ENCODE assay signal across 17 cellular contexts in the genomic region with DNA sequence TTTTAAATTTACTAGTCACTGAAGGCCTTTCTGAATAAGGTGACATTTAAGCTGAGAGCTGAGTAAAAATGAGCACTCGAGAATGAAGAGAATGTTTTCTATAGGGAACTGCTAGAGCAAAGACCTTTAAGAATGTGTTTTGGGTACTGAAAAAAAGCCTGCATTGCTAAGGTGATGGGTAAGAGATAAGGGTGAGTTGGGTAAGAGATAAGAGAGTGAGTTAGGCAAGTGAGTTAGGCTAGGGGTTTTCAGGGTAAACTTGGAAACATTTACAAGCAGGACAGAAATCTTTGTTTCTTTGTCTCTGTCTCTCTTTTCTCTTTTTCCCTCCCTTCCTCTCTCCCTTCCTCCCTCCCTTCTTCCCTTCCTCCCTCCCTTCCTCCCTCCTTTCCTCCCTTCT. TPM values are rescaled to one million over a fixed set of nuclear protein-coding genes. Genes with fewer than 3 reads are reported as not detected.
DNase-seq lines count a peak whose midpoint lies in the region; ATAC-seq, FAIRE-seq and TF ChIP-seq lines count a peak whose summit lies in the region.
"Had no signal": no experiment of that assay in that cellular context is flagged by ENCODE, and none has a peak within 500 bp of the region (broad histone marks: within the 10 kb centered on the region; RNA-seq: fewer than 3 reads in every experiment).

No MANE protein-coding gene starts in this region.

- intact Hi-C loops in PC-9 (cut with micrococcal nuclease; ENCODE audit: unreplicated experiment), result loop anchor here (10.0 kb wide), 2 partner anchors 146 to 466 kb away; no protein-coding TSS in a partner anchor

- no peak overlapping the region for H3K27ac Mint-ChIP-seq in activated naive CD8-positive, alpha-beta T cell
- H3K27ac Mint-ChIP-seq in activated naive CD8-positive, alpha-beta T cell treated with anti-CD3 and anti-CD28 coated beads for 36 hours, result no peak overlapping the region
- no peak overlapping the region for H3K27ac Mint-ChIP-seq in type B pancreatic cell

- peaks cover 100% of the 10 kb centered on the region for H3K79me2 ChIP-seq in PC-9 (ENCODE audit: low read depth)

- peaks cover 85% of the 10 kb centered on the region for H3K4me1 ChIP-seq in PC-9 (replicated peaks; ENCODE audit: insufficient read depth)
- H3K4me1 ChIP-seq in small intestine (ENCODE audit: control insufficient read depth in 2 of 2, insufficient read depth in 1 of 2, low read depth in 1 of 2, low read length in 1 of 2), result peaks cover 2 to 9% of the 10 kb centered on the region in 2 donors

- no peak overlapping the region for H2AFZ ChIP-seq in PC-9

- H3K4me1 Mint-ChIP-seq in activated naive CD8-positive, alpha-beta T cell (ENCODE audit: low read depth), result peaks cover 73% of the 10 kb centered on the region
- peaks cover 60% of the 10 kb centered on the region for H3K4me1 Mint-ChIP-seq in activated naive CD8-positive, alpha-beta T cell treated with anti-CD3 and anti-CD28 coated beads for 36 hours
- peaks cover 34% of the 10 kb centered on the region for H3K4me1 Mint-ChIP-seq in type B pancreatic cell (ENCODE audit: unreplicated experiment)

- H3K4me3 ChIP-seq in PC-9 (no peak overlapping the region), fibroblast of villous mesenchyme (ENCODE audit: low read depth, low read length) (no peak overlapping the region), small intestine (ENCODE audit: low read depth in 1 of 2, low read length in 2 of 2) (no peak overlapping the region)
- H3K4me3 ChIP-seq: left ventricle myocardium inferior, thyroid gland had no signal

- peaks cover 17% of the 10 kb centered on the region for H3F3A ChIP-seq in PC-9 (ENCODE audit: insufficient read depth, low read depth)

- H3K4me3 Mint-ChIP-seq in activated naive CD8-positive, alpha-beta T cell, result peak overlapping the region; percentile 30
- no peak overlapping the region for H3K4me3 Mint-ChIP-seq in activated naive CD8-positive, alpha-beta T cell treated with anti-CD3 and anti-CD28 coated beads for 36 hours
- peak overlapping the region; percentile 24 for H3K4me3 Mint-ChIP-seq in type B pancreatic cell

- H3K27ac ChIP-seq in PC-9, result no peak overlapping the region
- no peak overlapping the region for H3K27ac ChIP-seq in small intestine (ENCODE audit: low read depth in 1 of 2, low read length in 1 of 2)
- H3K27ac ChIP-seq: left ventricle myocardium inferior, thyroid gland had no signal

- no TSS peak for BruUV-seq in PC-9 (replicated peaks; lab: Mats Ljungman, UMichigan)

- no peaks in the 10 kb centered on the region for H3K9me3 Mint-ChIP-seq in activated naive CD8-positive, alpha-beta T cell (ENCODE audit: low read depth)
- H3K9me3 Mint-ChIP-seq in activated naive CD8-positive, alpha-beta T cell treated with anti-CD3 and anti-CD28 coated beads for 36 hours, result no peaks in the 10 kb centered on the region
- peaks cover 6% of the 10 kb centered on the region for H3K9me3 Mint-ChIP-seq in type B pancreatic cell
- H3K9me3 Mint-ChIP-seq: naive B cell had no signal

- H3K36me3 Mint-ChIP-seq in activated naive CD8-positive, alpha-beta T cell, result peaks cover 7% of the 10 kb centered on the region
- peaks cover 53% of the 10 kb centered on the region for H3K36me3 Mint-ChIP-seq in activated naive CD8-positive, alpha-beta T cell treated with anti-CD3 and anti-CD28 coated beads for 36 hours
- H3K36me3 Mint-ChIP-seq in type B pancreatic cell, result peaks cover 9% of the 10 kb centered on the region
- H3K36me3 Mint-ChIP-seq: naive B cell had no signal

- H4K20me1 ChIP-seq in PC-9 (ENCODE audit: insufficient read depth), result peaks cover 95% of the 10 kb centered on the region

- peak overlapping the region; percentile 89 for H3K4me2 ChIP-seq in PC-9

- POLR2A ChIA-PET in PC-9 (lab: Charles Lee; ENCODE audit: unreplicated experiment), result no interaction called here

- ATAC-seq in HG03108 (IDR thresholded peaks at IDR 0.05; ENCODE audit: unreplicated experiment), result no peak

- peaks cover 15% of the 10 kb centered on the region for H3K36me3 ChIP-seq in PC-9 (ENCODE audit: low read depth)
- H3K36me3 ChIP-seq in small intestine (ENCODE audit: control insufficient read depth in 2 of 2, insufficient read depth in 2 of 2, low read length in 2 of 2), result no peaks in the 10 kb centered on the region
- H3K36me3 ChIP-seq: left ventricle myocardium inferior, thyroid gland had no signal

- TF ChIP-seq CTCF in PC-9 (conservative IDR thresholded peaks at IDR 0.05) (no peak), fibroblast of villous mesenchyme (IDR thresholded peaks at IDR 0.05; ENCODE audit: insufficient read depth, low read depth, low read length) (no peak), type B pancreatic cell (conservative IDR thresholded peaks at IDR 0.05) (no peak)

- FAIRE-seq in small intestine (lab: Jason Lieb, UNC), result no peak
- FAIRE-seq: bronchial epithelial cell, D721Med had no signal

- H3K27me3 ChIP-seq in PC-9 (ENCODE audit: insufficient read depth, low read depth), result no peaks in the 10 kb centered on the region
- no peaks in the 10 kb centered on the region for H3K27me3 ChIP-seq in small intestine (ENCODE audit: control insufficient read depth in 2 of 2, insufficient read depth in 2 of 2, low read length in 2 of 2)
- H3K27me3 ChIP-seq: thyroid gland had no signal

- CTCF ChIA-PET in PC-9 (lab: Charles Lee), result no interaction called here

- H3K9me2 ChIP-seq in PC-9 (ENCODE audit: insufficient read depth), result no peaks in the 10 kb centered on the region

- 61 to 89% (median 70%) methylated on average over 1 of the region's 1 CpG for WGBS in small intestine, 3 donors

- H3K27me3 Mint-ChIP-seq in activated naive CD8-positive, alpha-beta T cell, result no peaks in the 10 kb centered on the region
- no peaks in the 10 kb centered on the region for H3K27me3 Mint-ChIP-seq in activated naive CD8-positive, alpha-beta T cell treated with anti-CD3 and anti-CD28 coated beads for 36 hours
- no peaks in the 10 kb centered on the region for H3K27me3 Mint-ChIP-seq in type B pancreatic cell
- H3K27me3 Mint-ChIP-seq: naive B cell had no signal

- H3K9me3 ChIP-seq in PC-9 (ENCODE audit: insufficient read depth, low read depth) (no peaks in the 10 kb centered on the region), small intestine (ENCODE audit: control insufficient read depth, low read depth) (no peaks in the 10 kb centered on the region)
- H3K9me3 ChIP-seq: left ventricle myocardium inferior, thyroid gland had no signal

- no peak for DNase-seq in activated naive CD8-positive, alpha-beta T cell treated with anti-CD3 and anti-CD28 coated beads for 36 hours
- DNase-seq in PC-9, result no peak
- DNase-seq in fibroblast of villous mesenchyme (ENCODE audit: low read depth), result peak; percentile 34
- no peak for DNase-seq in type B pancreatic cell (ENCODE audit: extremely low spot score, unreplicated experiment)
- no peak for DNase-seq in small intestine
- no peak for DNase-seq in GM03348 (ENCODE audit: low spot score)
- DNase-seq: activated gamma-delta T cell treated with Interleukin-2 at 50 U/mL for 16 hours, left ventricle myocardium inferior, naive B cell, NCI-H2107, NCI-H774, RPMI8226, thyroid gland had no signal

RNA-seq across cellular contexts. Expression of gene RAD23B, which starts 5.6 kb away (rescaled TPM):
- total RNA-seq in activated naive CD8-positive, alpha-beta T cell treated with anti-CD3 and anti-CD28 coated beads for 36 hours, result 100 to 1,000 TPM; 142 to 148 TPM
- 164 and 176 TPM in 2 replicates for total RNA-seq in PC-9 (2021)
- total RNA-seq in fibroblast of villous mesenchyme, result 184 and 375 TPM in 2 replicates
- total RNA-seq in type B pancreatic cell (ENCODE audit: low replicate concordance), result 134 and 186 TPM in 2 replicates
- polyA plus RNA-seq in small intestine, result 10 to 100 TPM; 49.4 to 62.8 (median 50.8) TPM
